14 cellular contexts compared by ENCODE assay signal in genomic region chr22:26515938-26516337, GRCh38. TPM values are rescaled to one million over a fixed set of nuclear protein-coding genes. Genes with fewer than 3 reads are reported as not detected.
A peak's percentile ranks its signal among the peaks of the same experiment; 100 is the strongest.
DNase-seq lines count a peak whose midpoint lies in the region; ATAC-seq and TF ChIP-seq lines count a peak whose summit lies in the region.
"Had no signal": no experiment of that assay in that cellular context is flagged by ENCODE, and none has a peak within 500 bp of the region (broad histone marks: within the 10 kb centered on the region; RNA-seq: fewer than 3 reads in every experiment).

No MANE protein-coding gene starts in this region.

- peak overlapping the region; percentile 31; the same call in 1 of the 2 replicates for H3K9ac ChIP-seq in Karpas-422 (ENCODE audit: low read length)
- H3K9ac ChIP-seq in smooth muscle cell (ENCODE audit: low read depth): no peak overlapping the region

- H3K9me2 ChIP-seq in DOHH2 (replicated peaks; ENCODE audit: control insufficient read depth, low read length): no peaks in the 10 kb centered on the region
- no peaks in the 10 kb centered on the region for H3K9me2 ChIP-seq in Karpas-422 (replicated peaks; ENCODE audit: insufficient read depth, low read length)

- H3K79me2 ChIP-seq in DOHH2 (ENCODE audit: control insufficient read depth, low read length) (peaks cover 57% of the 10 kb centered on the region), Karpas-422 (ENCODE audit: low read length) (peaks cover 42% of the 10 kb centered on the region), smooth muscle cell (ENCODE audit: low read depth) (peaks cover 13% of the 10 kb centered on the region)

- H3K4me1 Mint-ChIP-seq in neural crest cell: peaks cover 35% of the 10 kb centered on the region

- H4K20me1 ChIP-seq in DOHH2 (ENCODE audit: control insufficient read depth, insufficient read depth, low read depth, low read length): peaks cover 7% of the 10 kb centered on the region; the same call in 1 of the 2 replicates
- peaks cover 10% of the 10 kb centered on the region; the same call in 1 of the 2 replicates for H4K20me1 ChIP-seq in Karpas-422 (ENCODE audit: insufficient read depth, low read depth, low read length)
- no peaks in the 10 kb centered on the region for H4K20me1 ChIP-seq in smooth muscle cell (ENCODE audit: low read depth)

- DNase-seq in Karpas-422 (peak; percentile 60), neural crest cell (ENCODE audit: low read depth, low spot score) (no peak), smooth muscle cell (lab: John Stamatoyannopoulos, UW; ENCODE audit: unreplicated experiment) (no peak), NCI-H82 treated with DMSO at 0.1 percent for 48 hours (lab: John Stamatoyannopoulos, UW; ENCODE audit: unreplicated experiment) (no peak)
- DNase-seq in stimulated activated CD4-positive, alpha-beta T cell treated with anti-CD3 and anti-CD28 coated beads, Interleukin-4, amount 100 ng/mL, for 24 hours: no peak
- DNase-seq: Caco-2; CD8-positive, alpha-beta memory T cell; DND-41; HCEC 1CT; HFFc6 had no signal

- H3K4me2 ChIP-seq in DOHH2 (ENCODE audit: low read length) (peak overlapping the region; percentile 36), Karpas-422 (ENCODE audit: low read depth, low read length, poor library complexity, severe bottlenecking) (peak overlapping the region; percentile 45), smooth muscle cell (no peak overlapping the region)
- H3K4me2 ChIP-seq: A549 had no signal

- no peaks in the 10 kb centered on the region for H3K9me3 Mint-ChIP-seq in neural crest cell
- H3K9me3 Mint-ChIP-seq: CD8-positive, alpha-beta memory T cell; HFFc6 had no signal

- H3K27ac Mint-ChIP-seq in neural crest cell (ENCODE audit: unreplicated experiment): no peak overlapping the region
- H3K27ac Mint-ChIP-seq: HFFc6 had no signal

- peaks cover 4% of the 10 kb centered on the region; the same call in 1 of the 2 replicates for H3F3A ChIP-seq in DOHH2 (ENCODE audit: control insufficient read depth, insufficient read depth)
- H3F3A ChIP-seq in smooth muscle cell (ENCODE audit: low read depth): no peaks in the 10 kb centered on the region

- peaks cover 25% of the 10 kb centered on the region for H3K36me3 ChIP-seq in DOHH2 (ENCODE audit: control insufficient read depth, low read length)
- H3K36me3 ChIP-seq in Karpas-422 (ENCODE audit: insufficient read depth, low read length): no peaks in the 10 kb centered on the region
- no peaks in the 10 kb centered on the region for H3K36me3 ChIP-seq in smooth muscle cell (ENCODE audit: low read depth)

- TF ChIP-seq CTCF in DOHH2 (IDR thresholded peaks at IDR 0.05; ENCODE audit: low read depth, low read length, poor library complexity, severe bottlenecking): no peak
- no peak for TF ChIP-seq CTCF in neural crest cell (conservative IDR thresholded peaks at IDR 0.05)
- no peak for TF ChIP-seq CTCF in smooth muscle cell (IDR thresholded peaks at IDR 0.05; ENCODE audit: borderline replicate concordance, insufficient read depth, poor library complexity, severe bottlenecking)

- no peak for ATAC-seq in HG02981 (IDR thresholded peaks at IDR 0.05; ENCODE audit: unreplicated experiment)
- ATAC-seq: A549 had no signal

- H2AFZ ChIP-seq in Karpas-422 (ENCODE audit: low read length) (0 out of 2 replicates have a peak overlapping the region, but pooled peaks have one; percentile 23), smooth muscle cell (ENCODE audit: low read depth) (no peak overlapping the region)

- no peaks in the 10 kb centered on the region for H3K9me3 ChIP-seq in DOHH2 (ENCODE audit: control insufficient read depth, insufficient read depth, low read length)
- no peaks in the 10 kb centered on the region for H3K9me3 ChIP-seq in Karpas-422 (ENCODE audit: low read length)
- no peaks in the 10 kb centered on the region for H3K9me3 ChIP-seq in smooth muscle cell (replicated peaks; ENCODE audit: low read depth)
- H3K9me3 ChIP-seq: A549, Caco-2 had no signal

- peak overlapping the region; percentile 31 for H3K4me3 Mint-ChIP-seq in neural crest cell
- H3K4me3 Mint-ChIP-seq: HFFc6 had no signal

- H3K27me3 ChIP-seq in DOHH2 (ENCODE audit: control insufficient read depth, low read length): no peaks in the 10 kb centered on the region
- H3K27me3 ChIP-seq in Karpas-422 (ENCODE audit: low read length): no peaks in the 10 kb centered on the region
- no peaks in the 10 kb centered on the region for H3K27me3 ChIP-seq in smooth muscle cell (ENCODE audit: low read depth)

- 0 out of 2 replicates have a peak overlapping the region, but pooled peaks have one; percentile 2 for H3K4me3 ChIP-seq in DOHH2 (ENCODE audit: low read length)
- peak overlapping the region; percentile 9; the same call in 1 of the 2 replicates for H3K4me3 ChIP-seq in Karpas-422 (ENCODE audit: low read length)
- no peak overlapping the region for H3K4me3 ChIP-seq in smooth muscle cell
- H3K4me3 ChIP-seq: A549 had no signal

- 92% methylated on average over 4 of the region's 4 CpGs for WGBS in smooth muscle cell (ENCODE audit: low lambda C conversion rate)

- no peaks in the 10 kb centered on the region for H3K36me3 Mint-ChIP-seq in neural crest cell (ENCODE audit: low read depth)

- H3K4me1 ChIP-seq in DOHH2 (ENCODE audit: control insufficient read depth, low read length): peaks cover 45% of the 10 kb centered on the region
- peaks cover 40% of the 10 kb centered on the region for H3K4me1 ChIP-seq in Karpas-422 (ENCODE audit: low read length)
- H3K4me1 ChIP-seq in smooth muscle cell (ENCODE audit: low read depth): peaks cover 11% of the 10 kb centered on the region
- H3K4me1 ChIP-seq: Caco-2 had no signal

- H3K27ac ChIP-seq in DOHH2 (ENCODE audit: low read depth, low read length): peak overlapping the region; percentile 24
- peak overlapping the region; percentile 82 for H3K27ac ChIP-seq in Karpas-422 (ENCODE audit: low read length)
- H3K27ac ChIP-seq in cingulate gyrus (ENCODE audit: low read depth, low read length): peak overlapping the region; percentile 44
- no peak overlapping the region for H3K27ac ChIP-seq in smooth muscle cell (ENCODE audit: low read depth)
- H3K27ac ChIP-seq: A549 had no signal

- H3K27me3 Mint-ChIP-seq in neural crest cell (ENCODE audit: low read depth): no peaks in the 10 kb centered on the region
- H3K27me3 Mint-ChIP-seq: CD8-positive, alpha-beta memory T cell had no signal

RNA-seq across cellular contexts. Expression of gene TFIP11, which starts 3.7 kb away (rescaled TPM):
- total RNA-seq in Karpas-422 (2014; rRNA removed; shearing (Covaris generic); ENCODE audit: low replicate concordance): 39.4 and 46.0 TPM in 2 replicates
- total RNA-seq in neural crest cell (33.6 and 34.3 TPM in 2 replicates), smooth muscle cell (22.5 and 34.9 TPM in 2 replicates)
- polyA plus RNA-seq in smooth muscle cell: 25.7 and 27.7 TPM in 2 replicates

RNA-seq across cellular contexts. Expression of gene SRRD, which starts 32.3 kb away (rescaled TPM):
- total RNA-seq in Karpas-422 (2014; rRNA removed; shearing (Covaris generic); ENCODE audit: low replicate concordance): 13.8 and 43.5 TPM in 2 replicates
- total RNA-seq in neural crest cell (30.8 and 32.4 TPM in 2 replicates), smooth muscle cell (20.7 and 35.8 TPM in 2 replicates)
- 34.5 and 38.6 TPM in 2 replicates for polyA plus RNA-seq in smooth muscle cell

RNA-seq across cellular contexts. Expression of gene HPS4, which starts 32.4 kb away (rescaled TPM):
- 42.1 and 46.1 TPM in 2 replicates for total RNA-seq in Karpas-422 (2014; rRNA removed; shearing (Covaris generic); ENCODE audit: low replicate concordance)
- total RNA-seq in neural crest cell (48.5 and 50.9 TPM in 2 replicates), smooth muscle cell (23.5 and 46.3 TPM in 2 replicates)
- 18.2 and 21.2 TPM in 2 replicates for polyA plus RNA-seq in smooth muscle cell
